ENCODE assay signal across 3 cellular contexts in genomic region chr12:63529641-63530040, GRCh38.
A peak's percentile ranks its signal among the peaks of the same experiment; 100 is the strongest.
DNase-seq lines count a peak whose midpoint lies in the region; TF ChIP-seq lines count a peak whose summit lies in the region.
"Not testable (repeated sequence)": the region's sequence is repeated elsewhere in the genome, so short reads cannot be mapped to it uniquely, and the experiment has no call there.

No MANE protein-coding gene starts in this region.

- H3K4me3 ChIP-seq in thyroid gland (replicated peaks in 1 of 3): not testable (repeated sequence)

- H3K9me3 ChIP-seq in thyroid gland: not testable (repeated sequence)

- not testable (repeated sequence) for H3K27me3 Mint-ChIP-seq in nephron progenitor cell (ENCODE audit: low read depth, poor library complexity)

- intact Hi-C loops in thyroid gland (cut with DNase I): not testable (repeated sequence)

- not testable (repeated sequence) for TF ChIP-seq CTCF in nephron progenitor cell (IDR thresholded peaks at IDR 0.05); thyroid gland (IDR thresholded peaks at IDR 0.05)

- H3K27ac ChIP-seq in thyroid gland: peak overlapping the region in 1 of 3 donors; percentile 38

- peak; percentile 11 for DNase-seq in left kidney (ENCODE audit: low read depth, low spot score)
- peak; percentile 3 for DNase-seq in nephron progenitor cell
- DNase-seq in thyroid gland: peak; percentile 55 to 66

- H3K4me1 ChIP-seq in thyroid gland: not testable (repeated sequence)

- H3K4me3 Mint-ChIP-seq in nephron progenitor cell: not testable (repeated sequence)

- H3K27ac Mint-ChIP-seq in nephron progenitor cell: not testable (repeated sequence)

- H3K36me3 ChIP-seq in thyroid gland: not testable (repeated sequence)

- not testable (repeated sequence) for H3K36me3 Mint-ChIP-seq in nephron progenitor cell (ENCODE audit: low read depth)

- not testable (repeated sequence) for H3K27me3 ChIP-seq in thyroid gland

- TF ChIP-seq POLR2A in thyroid gland (IDR thresholded peaks at IDR 0.05): not testable (repeated sequence)

- peaks cover 10% of the 10 kb centered on the region for H3K9me3 Mint-ChIP-seq in nephron progenitor cell

- H3K4me1 Mint-ChIP-seq in nephron progenitor cell: not testable (repeated sequence)

- WGBS in thyroid gland, 2 donors: 33 to 42% methylated on average over 7 of the region's 7 CpGs

Comparison
In these comparisons a context has a peak if more than half of its experiments do, and no peak if none do; other contexts are left out.
1. DNase-seq: peak in every context shown above with its lines; median percentile 60 in thyroid gland; 11 in left kidney; 3 in nephron progenitor cell.